ENCODE assay signal across 9 cellular contexts in genomic region chr20:21640556-21640955, GRCh38.
DNase-seq lines count a peak whose midpoint lies in the region; ATAC-seq and TF ChIP-seq lines count a peak whose summit lies in the region.
"Had no signal": no experiment of that assay in that cellular context is flagged by ENCODE, and none has a peak within 500 bp of the region (broad histone marks: within the 10 kb centered on the region; RNA-seq: fewer than 3 reads in every experiment).

No MANE protein-coding gene starts in this region.

- H3K36me3 Mint-ChIP-seq in CD14-positive monocyte, result no peaks in the 10 kb centered on the region

- peaks cover 0 to 13% (median 3%) of the 10 kb centered on the region in 3 donors for H3K27me3 Mint-ChIP-seq in CD14-positive monocyte (ENCODE audit: low read depth in 3 of 3)

- no peak overlapping the region for H2AFZ ChIP-seq in osteoblast (ENCODE audit: low read length)

- no peaks in the 10 kb centered on the region for H3K4me1 Mint-ChIP-seq in CD14-positive monocyte

- peaks cover 0 to 6% (median 0%) of the 10 kb centered on the region in 4 donors for H3K27me3 ChIP-seq in esophagus muscularis mucosa
- no peaks in the 10 kb centered on the region for H3K27me3 ChIP-seq in osteoblast (ENCODE audit: insufficient read depth, low read length)

- H3K4me3 ChIP-seq in esophagus muscularis mucosa (no peak overlapping the region), osteoblast (ENCODE audit: insufficient read depth, low read length) (no peak overlapping the region)

- H3K4me1 ChIP-seq in esophagus muscularis mucosa (no peaks in the 10 kb centered on the region), osteoblast (ENCODE audit: insufficient read depth, low read length) (no peaks in the 10 kb centered on the region)

- no peak for ATAC-seq in GM21619 (IDR thresholded peaks at IDR 0.05; ENCODE audit: unreplicated experiment)

- H4K20me1 ChIP-seq in osteoblast (ENCODE audit: insufficient read depth, low read length), result no peaks in the 10 kb centered on the region

- TF ChIP-seq POLR2A in esophagus muscularis mucosa (IDR thresholded peaks at IDR 0.05; ENCODE audit: low read depth), result no peak

- no peak overlapping the region for H3K4me3 Mint-ChIP-seq in CD14-positive monocyte

- DNase-seq in Daoy (ENCODE audit: low read depth) (peak; percentile 55), HT-29 (ENCODE audit: low spot score) (peak; percentile 58), NCI-H82 treated with DMSO at 0.1 percent for 48 hours (lab: John Stamatoyannopoulos, UW; ENCODE audit: unreplicated experiment) (peak; percentile 44), iPS DF 4.7 (ENCODE audit: extremely low read depth, low spot score) (peak; percentile 30), CD14-positive monocyte (ENCODE audit: low spot score) (no peak), esophagus muscularis mucosa (ENCODE audit: extremely low spot score) (no peak), osteoblast (ENCODE audit: insufficient read length, low spot score, missing footprints) (no peak)
- DNase-seq: anterior cingulate cortex had no signal

- peaks cover 0 to 18% (median 6%) of the 10 kb centered on the region in 7 donors for H3K9me3 Mint-ChIP-seq in CD14-positive monocyte

- no peak overlapping the region for H3K27ac Mint-ChIP-seq in CD14-positive monocyte

- peaks cover 0 to 1% (median under 1%) of the 10 kb centered on the region in 4 donors for H3K9me3 ChIP-seq in esophagus muscularis mucosa
- H3K9me3 ChIP-seq in osteoblast (ENCODE audit: low read depth, low read length), result no peaks in the 10 kb centered on the region

- intact Hi-C loops in CD14-positive monocyte (cut with micrococcal nuclease), result no loop called here
- intact Hi-C loops in esophagus muscularis mucosa (cut with DNase I), result no loop called here

- no peak overlapping the region for H3K27ac ChIP-seq in esophagus muscularis mucosa (replicated peaks in 1 of 4)
- H3K27ac ChIP-seq in osteoblast (ENCODE audit: low read depth, low read length), result no peak overlapping the region

- TF ChIP-seq CTCF in CD14-positive monocyte (IDR thresholded peaks at IDR 0.05) (no peak), esophagus muscularis mucosa (IDR thresholded peaks at IDR 0.05) (no peak), osteoblast (IDR thresholded peaks at IDR 0.05; ENCODE audit: extremely low read depth, low read depth, low read length) (no peak)

- H3K79me2 ChIP-seq in osteoblast (ENCODE audit: insufficient read depth, low read length), result no peaks in the 10 kb centered on the region

- TF ChIP-seq EP300 in esophagus muscularis mucosa (IDR thresholded peaks at IDR 0.05), result no peak

- 27% methylated on average over 4 of the region's 4 CpGs for WGBS in esophagus muscularis mucosa

- H3K36me3 ChIP-seq in esophagus muscularis mucosa (no peaks in the 10 kb centered on the region), osteoblast (ENCODE audit: insufficient read depth, low read length) (no peaks in the 10 kb centered on the region)

- no peak overlapping the region for H3K4me2 ChIP-seq in osteoblast (ENCODE audit: insufficient read depth, low read length)

Comparison
In these comparisons a context has a peak if more than half of its experiments do, and no peak if none do; other contexts are left out.
1. DNase-seq: peak in Daoy (single experiment), HT-29 (single experiment), NCI-H82 treated with DMSO at 0.1 percent for 48 hours (single experiment) and iPS DF 4.7 (single experiment); none in CD14-positive monocyte (single experiment), esophagus muscularis mucosa (single experiment) and osteoblast (single experiment).